Comparison of ENCODE assay signal across 18 cellular contexts in the genomic region with DNA sequence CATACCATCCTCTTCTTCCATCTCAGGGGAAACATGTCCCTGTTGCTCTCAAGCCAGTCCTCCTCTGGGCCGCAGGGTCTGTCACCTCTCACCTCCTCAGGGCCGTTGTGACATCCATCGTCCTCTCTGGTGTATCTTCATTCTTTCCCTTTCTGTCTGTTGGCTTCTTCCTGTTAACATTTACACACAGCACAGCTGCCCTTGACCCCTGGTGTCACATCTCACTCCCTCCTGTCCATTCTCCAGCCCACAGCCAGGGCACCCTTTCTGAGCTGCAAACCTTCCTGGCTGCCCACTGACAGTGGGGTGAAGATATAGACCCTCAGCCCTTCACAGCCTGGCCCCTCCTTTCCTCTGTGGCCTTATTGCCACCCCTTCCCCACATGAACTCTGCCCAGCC.
DNase-seq lines count a peak whose midpoint lies in the region; ATAC-seq, FAIRE-seq and TF ChIP-seq lines count a peak whose summit lies in the region.
"Had no signal": no experiment of that assay in that cellular context is flagged by ENCODE, and none has a peak within 500 bp of the region (broad histone marks: within the 10 kb centered on the region; RNA-seq: fewer than 3 reads in every experiment).

No MANE protein-coding gene starts in this region.

- TF ChIP-seq EP300 in HepG2 (IDR thresholded peaks at IDR 0.05; ENCODE audit: low read depth in 2 of 2, low read length in 2 of 2) (no peak), HepG2 (CRISPR knock-in tag; IDR thresholded peaks at IDR 0.05; ENCODE audit: borderline replicate concordance) (no peak), SK-N-SH (IDR thresholded peaks at IDR 0.05; ENCODE audit: borderline replicate concordance in 1 of 2, low read depth in 1 of 2, low read length in 1 of 2) (no peak)

- H3K9ac ChIP-seq in HepG2 (ENCODE audit: insufficient read depth, low read depth, low read length) (no peak overlapping the region), SK-N-SH (no peak overlapping the region)

- 2% methylated on average over 3 of the region's 3 CpGs for WGBS in HepG2 (ENCODE audit: low lambda C conversion rate)
- WGBS in right lobe of liver (ENCODE audit: insufficient coverage, low coverage, low lambda C conversion rate, missing lambda C conversion rate) = 11% methylated on average over 3 of the region's 3 CpGs
- 72 to 78% methylated on average over 3 of the region's 3 CpGs for WGBS in thyroid gland, 2 donors
- 2% methylated on average over 3 of the region's 3 CpGs for whole genome bisulfite sequencing in SK-N-SH (ENCODE audit: low lambda C conversion rate)

- no peak overlapping the region for H3K4me3 Mint-ChIP-seq in nephron progenitor cell
- H3K4me3 Mint-ChIP-seq: CD4-positive, alpha-beta T cell; H9 had no signal

- CTCF ChIA-PET in HepG2 (lab: Yijun Ruan, JAX; ENCODE audit: low intra/inter-chr PET ratio, low total read pairs) (no interaction called here), SK-N-SH (lab: Yijun Ruan, JAX) (interaction anchor here (0.7 to 4.8 kb wide), 4 partner anchors 9 to 326 kb away, joined by 3 to 37 read pairs (median 7); no protein-coding TSS in a partner anchor)

- FAIRE-seq in HepG2 (lab: Jason Lieb, UNC) (no peak), GM19239 (lab: Jason Lieb, UNC) (no peak)
- FAIRE-seq: A549, D721Med, G401.6, GM12891, H1 had no signal

- no TSS peak for BruUV-seq in HepG2 (replicated peaks; lab: Mats Ljungman, UMichigan)

- no peak for TF ChIP-seq POLR2A in HepG2 (IDR thresholded peaks at IDR 0.05; ENCODE audit: insufficient read depth in 1 of 2, low read depth in 2 of 2, low read length in 2 of 2)
- TF ChIP-seq POLR2A in right lobe of liver (IDR thresholded peaks at IDR 0.05) = no peak
- TF ChIP-seq POLR2A in thyroid gland (IDR thresholded peaks at IDR 0.05) = no peak

- no peaks in the 10 kb centered on the region for H3K9me3 Mint-ChIP-seq in nephron progenitor cell
- H3K9me3 Mint-ChIP-seq: CD4-positive, alpha-beta T cell; H9 had no signal

- H3K36me3 ChIP-seq in HepG2 (replicated peaks in 1 of 2; ENCODE audit: control insufficient read depth in 1 of 2, insufficient read depth in 2 of 2, low read length in 2 of 2) (no peaks in the 10 kb centered on the region), right lobe of liver (no peaks in the 10 kb centered on the region), thyroid gland (no peaks in the 10 kb centered on the region), SK-N-SH (replicated peaks in 1 of 2; ENCODE audit: control insufficient read depth in 1 of 2, insufficient read depth in 2 of 2, low read length in 1 of 2) (no peaks in the 10 kb centered on the region)

- H3K27me3 Mint-ChIP-seq in nephron progenitor cell (ENCODE audit: low read depth, poor library complexity) = peaks cover 3% of the 10 kb centered on the region

- H3K4me1 ChIP-seq in HepG2 (ENCODE audit: insufficient read depth, low read length) (no peaks in the 10 kb centered on the region), right lobe of liver (no peaks in the 10 kb centered on the region), thyroid gland (no peaks in the 10 kb centered on the region), SK-N-SH (ENCODE audit: control insufficient read depth in 1 of 2, insufficient read depth in 2 of 2, low read depth in 1 of 2, low read length in 1 of 2) (no peaks in the 10 kb centered on the region)
- H3K4me1 ChIP-seq: A549, Caco-2 had no signal

- no peak for TF ChIP-seq RAD21 in HepG2 (CRISPR knock-in tag; IDR thresholded peaks at IDR 0.05)
- no peak for TF ChIP-seq RAD21 in SK-N-SH (IDR thresholded peaks at IDR 0.05; ENCODE audit: low read length)

- peaks cover 34% of the 10 kb centered on the region for H3K4me1 Mint-ChIP-seq in nephron progenitor cell
- H3K4me1 Mint-ChIP-seq: H9 had no signal

- POLR2A ChIA-PET in HepG2 (lab: Yijun Ruan, JAX) = no interaction called here
- POLR2A ChIA-PET in SK-N-SH (lab: Yijun Ruan, JAX) = no interaction called here

- no peaks in the 10 kb centered on the region for H3K79me2 ChIP-seq in HepG2 (ENCODE audit: insufficient read depth, low read length)
- H3K79me2 ChIP-seq in SK-N-SH (ENCODE audit: insufficient read depth) = no peaks in the 10 kb centered on the region

- ATAC-seq in HepG2 = peak; percentile 67
- ATAC-seq in right lobe of liver = no peak

- no peaks in the 10 kb centered on the region for H3K9me2 ChIP-seq in SK-N-SH

- H3K4me3 ChIP-seq in HepG2 (replicated peaks in 1 of 3; ENCODE audit: insufficient read depth in 1 of 3, low read depth in 2 of 3, low read length in 3 of 3) = no peak overlapping the region
- no peak overlapping the region for H3K4me3 ChIP-seq in right lobe of liver
- no peak overlapping the region for H3K4me3 ChIP-seq in thyroid gland (replicated peaks in 1 of 3)
- H3K4me3 ChIP-seq in SK-N-SH (ENCODE audit: low read depth in 2 of 2, low read length in 1 of 2) = no peak overlapping the region
- H3K4me3 ChIP-seq: A549 had no signal

- H3K36me3 Mint-ChIP-seq in nephron progenitor cell (ENCODE audit: low read depth) = no peaks in the 10 kb centered on the region

- intact Hi-C loops in HepG2 (cut with micrococcal nuclease; ENCODE audit: unreplicated experiment) = no loop called here
- intact Hi-C loops in right lobe of liver (cut with DNase I) = loop anchor here in 1 of 2 donors (5.0 kb wide), 1 partner anchor 448 kb away; no protein-coding TSS in a partner anchor
- intact Hi-C loops in thyroid gland (cut with DNase I) = loop anchor here (10.0 kb wide), 1 partner anchor 270 kb away; no protein-coding TSS in a partner anchor

- H3K27ac Mint-ChIP-seq in nephron progenitor cell = peak overlapping the region; percentile 94
- H3K27ac Mint-ChIP-seq: CD4-positive, alpha-beta T cell had no signal

- H4K20me1 ChIP-seq in HepG2 (ENCODE audit: insufficient read depth, low read length) (no peaks in the 10 kb centered on the region), SK-N-SH (ENCODE audit: insufficient read depth) (no peaks in the 10 kb centered on the region)

- no peaks in the 10 kb centered on the region for H3F3A ChIP-seq in SK-N-SH (replicated peaks; ENCODE audit: insufficient read depth)

- H3K9me3 ChIP-seq in HepG2 (ENCODE audit: low read length) (no peaks in the 10 kb centered on the region), right lobe of liver (no peaks in the 10 kb centered on the region), thyroid gland (no peaks in the 10 kb centered on the region), SK-N-SH (no peaks in the 10 kb centered on the region)
- H3K9me3 ChIP-seq: A549, Caco-2 had no signal

- H3K4me2 ChIP-seq in HepG2 (ENCODE audit: low read depth, low read length) = no peak overlapping the region
- H3K4me2 ChIP-seq in SK-N-SH = no peak overlapping the region
- H3K4me2 ChIP-seq: A549 had no signal

- no peak for DNase-seq in HepG2 (ENCODE audit: low spot score)
- DNase-seq in right lobe of liver = no peak
- no peak for DNase-seq in nephron progenitor cell
- no peak for DNase-seq in substantia nigra (lab: John Stamatoyannopoulos, UW)
- DNase-seq in thyroid gland = no peak
- DNase-seq in SK-N-SH = no peak
- no peak for DNase-seq in GM19239 (ENCODE audit: insufficient read length, low spot score)
- DNase-seq: AML-193; Caco-2; CD4-positive, alpha-beta T cell; H9 had no signal

- H3K27ac ChIP-seq in HepG2 (ENCODE audit: extremely low read length, insufficient read depth, low read length) (no peak overlapping the region), right lobe of liver (no peak overlapping the region), substantia nigra (ENCODE audit: low read depth, low read length, poor library complexity, severe bottlenecking) (peak overlapping the region; percentile 99), thyroid gland (no peak overlapping the region), SK-N-SH (ENCODE audit: low read depth in 2 of 2, low read length in 1 of 2) (no peak overlapping the region)
- H3K27ac ChIP-seq: 22Rv1, A549, C4-2B had no signal

- TF ChIP-seq CTCF in HepG2 (CRISPR knock-in tag; IDR thresholded peaks at IDR 0.05) = no peak
- no peak for TF ChIP-seq CTCF in right lobe of liver (IDR thresholded peaks at IDR 0.05)
- TF ChIP-seq CTCF in nephron progenitor cell (IDR thresholded peaks at IDR 0.05) = no peak
- no peak for TF ChIP-seq CTCF in thyroid gland (IDR thresholded peaks at IDR 0.05)
- TF ChIP-seq CTCF in SK-N-SH (IDR thresholded peaks at IDR 0.05) = no peak

- no peak overlapping the region for H2AFZ ChIP-seq in HepG2 (ENCODE audit: low read length)
- no peak overlapping the region for H2AFZ ChIP-seq in SK-N-SH (ENCODE audit: low read depth)

- in situ Hi-C loops in HepG2 (cut with HindIII; ENCODE audit: extremely low pct_ligation_motif_present, low pct_unique_long_range_greater_than_20kb) = loop anchor here (25.0 kb wide), 1 partner anchor 463 kb away; no protein-coding TSS in a partner anchor

- H3K27me3 ChIP-seq in HepG2 (ENCODE audit: control insufficient read depth in 1 of 2, insufficient read depth in 2 of 2, low read length in 2 of 2) (no peaks in the 10 kb centered on the region), right lobe of liver (no peaks in the 10 kb centered on the region), thyroid gland (no peaks in the 10 kb centered on the region), SK-N-SH (ENCODE audit: insufficient read depth) (no peaks in the 10 kb centered on the region; the same call in 1 of the 2 replicates)

TF ChIP-seq in HepG2, 621 proteins besides CTCF, POLR2A, EP300 and RAD21 (continues in another document):
- TF ChIP-seq NR2F1 (CRISPR knock-in tag; IDR thresholded peaks at IDR 0.05) (peak in 1 of 2 experiments; percentile 49; a peak in 2 of 4 replicates), NR2F6 (IDR thresholded peaks at IDR 0.05) (no peak; the same call in 1 of the 2 replicates), NR2F6 (CRISPR knock-in tag; IDR thresholded peaks at IDR 0.05) (peak; percentile 60; the same call in 1 of the 2 replicates)
- TF ChIP-seq, protein P1, sequence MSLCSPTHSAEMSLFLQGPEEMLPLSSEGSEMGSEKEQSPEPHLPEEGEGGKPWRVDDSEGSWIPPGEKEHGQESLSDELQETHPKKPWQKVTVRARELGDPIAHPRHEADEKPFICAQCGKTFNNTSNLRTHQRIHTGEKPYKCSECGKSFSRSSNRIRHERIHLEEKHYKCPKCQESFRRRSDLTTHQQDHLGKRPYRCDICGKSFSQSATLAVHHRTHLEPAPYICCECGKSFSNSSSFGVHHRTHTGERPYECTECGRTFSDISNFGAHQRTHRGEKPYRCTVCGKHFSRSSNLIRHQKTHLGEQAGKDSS (CRISPR knock-in tag; IDR thresholded peaks at IDR 0.05; ENCODE audit: borderline replicate concordance, low read depth) = no peak

TF ChIP-seq in SK-N-SH, 30 proteins besides CTCF, POLR2A, EP300 and RAD21:
- no peak for TF ChIP-seq YY1 (IDR thresholded peaks at IDR 0.05; ENCODE audit: low read depth)
- no peak for TF ChIP-seq SIN3A (IDR thresholded peaks at IDR 0.05; ENCODE audit: borderline replicate concordance, low read depth, low read length)
